ENCODE assay signal across 9 cellular contexts in the genomic region with DNA sequence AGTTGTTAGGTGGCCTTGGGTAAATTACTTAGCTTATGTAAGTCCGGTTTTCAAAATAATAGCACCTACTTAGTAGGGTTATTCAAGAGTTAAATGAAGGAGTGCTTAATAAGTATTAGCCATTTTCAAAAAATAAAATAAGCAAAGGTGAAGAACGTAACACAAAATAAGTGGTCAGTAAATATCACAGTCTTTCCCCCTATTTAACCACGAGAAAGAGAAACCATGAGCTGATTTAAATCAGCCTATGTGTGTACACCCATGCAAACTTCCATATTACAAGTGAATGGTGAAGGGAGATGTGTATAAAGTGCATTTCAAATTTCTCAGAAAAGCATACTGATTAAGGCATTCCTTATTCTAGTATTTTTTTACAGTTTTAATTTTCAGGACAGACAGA. TPM values are rescaled to one million over a fixed set of nuclear protein-coding genes. Genes with fewer than 3 reads are reported as not detected.
DNase-seq lines count a peak whose midpoint lies in the region; ATAC-seq, FAIRE-seq and TF ChIP-seq lines count a peak whose summit lies in the region.
"Had no signal": no experiment of that assay in that cellular context is flagged by ENCODE, and none has a peak within 500 bp of the region (broad histone marks: within the 10 kb centered on the region; RNA-seq: fewer than 3 reads in every experiment).

No MANE protein-coding gene starts in this region.

- peaks cover 68% of the 10 kb centered on the region for H3K4me1 ChIP-seq in GM23248 (ENCODE audit: insufficient read depth)
- peaks cover 44 to 45% of the 10 kb centered on the region in 2 donors for H3K4me1 ChIP-seq in naive thymus-derived CD4-positive, alpha-beta T cell (ENCODE audit: control insufficient read depth in 2 of 2, insufficient read depth in 2 of 2, low read length in 2 of 2)

- H3K4me3 ChIP-seq in GM23248 = 0 out of 2 replicates have a peak overlapping the region, but pooled peaks have one; percentile 2
- H3K4me3 ChIP-seq in naive thymus-derived CD4-positive, alpha-beta T cell (ENCODE audit: low read length) = peak overlapping the region; percentile 74

- no peak for ATAC-seq in CD4-positive, alpha-beta T cell (ENCODE audit: poor library complexity)
- ATAC-seq in naive thymus-derived CD4-positive, alpha-beta T cell = no peak
- no peak for ATAC-seq in HG02588 (IDR thresholded peaks at IDR 0.05; ENCODE audit: unreplicated experiment)
- ATAC-seq in GM18520 (IDR thresholded peaks at IDR 0.05; ENCODE audit: unreplicated experiment) = no peak

- H3K9me3 Mint-ChIP-seq in CD4-positive, alpha-beta T cell = no peaks in the 10 kb centered on the region
- H3K9me3 Mint-ChIP-seq in activated T-helper 1 cell treated with anti-CD3 and anti-CD28 coated beads, Interleukin-12 subunit alpha, Interleukin-12 subunit beta, Interleukin-2, Interleukin-4 antibody, amounts not matched to agents 30 ng/mL and 10 ng/mL and 1 ng/mL, durations not matched to agents 14 hours and 24 hours and 36 hours = peaks cover 3% of the 10 kb centered on the region
- H3K9me3 Mint-ChIP-seq in naive thymus-derived CD4-positive, alpha-beta T cell = peaks cover 0 to 5% (median 0%) of the 10 kb centered on the region in 11 donors

- H3K9me2 ChIP-seq in GM23248 (ENCODE audit: insufficient read depth) = no peaks in the 10 kb centered on the region

- H3K4me1 Mint-ChIP-seq in CD4-positive, alpha-beta T cell (ENCODE audit: low read depth) = peaks cover 62% of the 10 kb centered on the region
- peaks cover 59% of the 10 kb centered on the region for H3K4me1 Mint-ChIP-seq in activated T-helper 1 cell treated with anti-CD3 and anti-CD28 coated beads, Interleukin-12 subunit alpha, Interleukin-12 subunit beta, Interleukin-2, Interleukin-4 antibody, amounts not matched to agents 30 ng/mL and 10 ng/mL and 1 ng/mL, durations not matched to agents 14 hours and 24 hours and 36 hours (ENCODE audit: low read depth)
- peaks cover 47 to 69% (median 60%) of the 10 kb centered on the region in 7 donors for H3K4me1 Mint-ChIP-seq in naive thymus-derived CD4-positive, alpha-beta T cell

- WGBS in GM23248 (ENCODE audit: low coverage in 1 of 2, low lambda C conversion rate in 2 of 2, missing lambda C conversion rate in 2 of 2), 2 experiments = 84 to 90% methylated on average over 3 of the region's 3 CpGs

- peak overlapping the region; percentile 98 for H3K4me3 Mint-ChIP-seq in CD4-positive, alpha-beta T cell
- H3K4me3 Mint-ChIP-seq in activated T-helper 1 cell treated with anti-CD3 and anti-CD28 coated beads, Interleukin-12 subunit alpha, Interleukin-12 subunit beta, Interleukin-2, Interleukin-4 antibody, amounts not matched to agents 30 ng/mL and 10 ng/mL and 1 ng/mL, durations not matched to agents 14 hours and 24 hours and 36 hours = peak overlapping the region; percentile 89
- peak overlapping the region; percentile 87 to 100 (median 92) for H3K4me3 Mint-ChIP-seq in naive thymus-derived CD4-positive, alpha-beta T cell

- no peak for FAIRE-seq in D721Med (lab: Jason Lieb, UNC)

- peaks cover 63% of the 10 kb centered on the region for H3K36me3 Mint-ChIP-seq in CD4-positive, alpha-beta T cell (ENCODE audit: low read depth)
- H3K36me3 Mint-ChIP-seq in activated T-helper 1 cell treated with anti-CD3 and anti-CD28 coated beads, Interleukin-12 subunit alpha, Interleukin-12 subunit beta, Interleukin-2, Interleukin-4 antibody, amounts not matched to agents 30 ng/mL and 10 ng/mL and 1 ng/mL, durations not matched to agents 14 hours and 24 hours and 36 hours (ENCODE audit: low read depth) = peaks cover 53% of the 10 kb centered on the region
- peaks cover 0 to 62% (median 28%) of the 10 kb centered on the region in 5 donors for H3K36me3 Mint-ChIP-seq in naive thymus-derived CD4-positive, alpha-beta T cell

- TF ChIP-seq CTCF in CD4-positive, alpha-beta T cell (IDR thresholded peaks at IDR 0.05) = no peak
- TF ChIP-seq CTCF in D721Med (IDR thresholded peaks at IDR 0.05; ENCODE audit: insufficient read depth, missing control alignments) = no peak

- no peaks in the 10 kb centered on the region for H3K36me3 ChIP-seq in GM23248 (ENCODE audit: low read depth)
- peaks cover 0 to 6% (median 5%) of the 10 kb centered on the region in 3 experiments for H3K36me3 ChIP-seq in naive thymus-derived CD4-positive, alpha-beta T cell (ENCODE audit: control insufficient read depth in 2 of 3, insufficient read depth in 3 of 3, low read length in 3 of 3)

- CTCF ChIA-PET in CD4-positive, alpha-beta T cell (lab: Charles Lee) = interaction anchor here (0.7 to 15.8 kb wide), 5 partner anchors 8 to 132 kb away, joined by 3 to 243 read pairs (median 4); no protein-coding TSS in a partner anchor
- CTCF ChIA-PET in naive thymus-derived CD4-positive, alpha-beta T cell (lab: Charles Lee) = interaction anchor here (0.8 to 21.2 kb wide), 10 partner anchors 7 to 134 kb away, joined by 3 to 223 read pairs (median 4); no protein-coding TSS in a partner anchor
- CTCF ChIA-PET in HEK293T (lab: Yijun Ruan, JAX) = no interaction called here

- H3K27ac ChIP-seq in CD4-positive, alpha-beta T cell (ENCODE audit: low read depth, low read length) = peak overlapping the region; percentile 91
- H3K27ac ChIP-seq in GM23248 = peak overlapping the region; percentile 78
- peak overlapping the region; percentile 90 for H3K27ac ChIP-seq in naive thymus-derived CD4-positive, alpha-beta T cell (ENCODE audit: low read depth, low read length)

- H3K27me3 Mint-ChIP-seq in CD4-positive, alpha-beta T cell = no peaks in the 10 kb centered on the region
- no peaks in the 10 kb centered on the region for H3K27me3 Mint-ChIP-seq in activated T-helper 1 cell treated with anti-CD3 and anti-CD28 coated beads, Interleukin-12 subunit alpha, Interleukin-12 subunit beta, Interleukin-2, Interleukin-4 antibody, amounts not matched to agents 30 ng/mL and 10 ng/mL and 1 ng/mL, durations not matched to agents 14 hours and 24 hours and 36 hours (ENCODE audit: insufficient read depth)
- H3K27me3 Mint-ChIP-seq in naive thymus-derived CD4-positive, alpha-beta T cell = no peaks in the 10 kb centered on the region

- peak overlapping the region; percentile 95 for H3K27ac Mint-ChIP-seq in CD4-positive, alpha-beta T cell
- H3K27ac Mint-ChIP-seq in activated T-helper 1 cell treated with anti-CD3 and anti-CD28 coated beads, Interleukin-12 subunit alpha, Interleukin-12 subunit beta, Interleukin-2, Interleukin-4 antibody, amounts not matched to agents 30 ng/mL and 10 ng/mL and 1 ng/mL, durations not matched to agents 14 hours and 24 hours and 36 hours = peak overlapping the region; percentile 94
- peak overlapping the region; percentile 89 to 99 (median 96) for H3K27ac Mint-ChIP-seq in naive thymus-derived CD4-positive, alpha-beta T cell

- no peaks in the 10 kb centered on the region for H3K27me3 ChIP-seq in CD4-positive, alpha-beta T cell (ENCODE audit: control insufficient read depth, insufficient read depth, low read length)
- no peaks in the 10 kb centered on the region for H3K27me3 ChIP-seq in GM23248 (replicated peaks; ENCODE audit: insufficient read depth)
- no peaks in the 10 kb centered on the region for H3K27me3 ChIP-seq in naive thymus-derived CD4-positive, alpha-beta T cell (ENCODE audit: control insufficient read depth in 2 of 2, insufficient read depth in 2 of 2, low read length in 2 of 2)

- POLR2A ChIA-PET in CD4-positive, alpha-beta T cell (lab: Charles Lee) = interaction anchor here (0.6 to 6.2 kb wide), 17 partner anchors 7 to 133 kb away, joined by 3 to 106 read pairs (median 7); a partner anchor contains a TSS
- POLR2A ChIA-PET in naive thymus-derived CD4-positive, alpha-beta T cell (lab: Charles Lee) = interaction anchor here (0.6 to 22.6 kb wide), 12 partner anchors 4 to 1393 kb away, joined by 4 to 277 read pairs (median 8); a partner anchor contains a TSS
- POLR2A ChIA-PET in HEK293T (lab: Yijun Ruan, JAX) = no interaction called here

- no peak for DNase-seq in CD4-positive, alpha-beta T cell
- DNase-seq in GM23248 (no peak), HEK293T (ENCODE audit: extremely low spot score) (no peak), D721Med (ENCODE audit: insufficient read length, low spot score) (no peak)
- no peak for DNase-seq in activated T-helper 1 cell treated with anti-CD3 and anti-CD28 coated beads, Interleukin-12 subunit alpha, Interleukin-12 subunit beta, Interleukin-2, Interleukin-4 antibody, amounts not matched to agents 30 ng/mL and 10 ng/mL and 1 ng/mL, durations not matched to agents 14 hours and 24 hours and 36 hours (ENCODE audit: low spot score)
- DNase-seq in naive thymus-derived CD4-positive, alpha-beta T cell = peak in 1 of 9 donors; percentile 25
- DNase-seq: NCI-H187 treated with DMSO at 0.1 percent for 48 hours had no signal

- intact Hi-C loops in CD4-positive, alpha-beta T cell (cut with DNase I, micrococcal nuclease) = no loop called here
- intact Hi-C loops in activated T-helper 1 cell treated with anti-CD3 and anti-CD28 coated beads, Interleukin-12 subunit alpha, Interleukin-12 subunit beta, Interleukin-2, Interleukin-4 antibody, amounts not matched to agents 30 ng/mL and 10 ng/mL and 1 ng/mL, durations not matched to agents 14 hours and 24 hours and 36 hours (cut with micrococcal nuclease) = loop anchor here (5.0 to 10.0 kb wide), 2 partner anchors 242 to 1241 kb away; a partner anchor contains a TSS
- intact Hi-C loops in naive thymus-derived CD4-positive, alpha-beta T cell (cut with micrococcal nuclease) = loop anchor here (10.0 kb wide), 2 partner anchors 569 to 631 kb away; a partner anchor contains a TSS

- H2AFZ ChIP-seq in GM23248 = peak overlapping the region; percentile 28; the same call in 1 of the 2 replicates

- peaks cover 54% of the 10 kb centered on the region for H3F3A ChIP-seq in GM23248 (ENCODE audit: insufficient read depth)

- H3K9ac ChIP-seq in GM23248 = peak overlapping the region; percentile 28

- H3K79me2 ChIP-seq in GM23248 (ENCODE audit: insufficient read depth) = peaks cover 47% of the 10 kb centered on the region

- in situ Hi-C loops in GM23248 (cut with MboI) = no loop called here

- H3K9me3 ChIP-seq in CD4-positive, alpha-beta T cell (ENCODE audit: control insufficient read depth, low read length) = no peaks in the 10 kb centered on the region
- no peaks in the 10 kb centered on the region for H3K9me3 ChIP-seq in GM23248 (ENCODE audit: low read depth)
- no peaks in the 10 kb centered on the region for H3K9me3 ChIP-seq in naive thymus-derived CD4-positive, alpha-beta T cell (ENCODE audit: control insufficient read depth in 2 of 3, low read length in 3 of 3)

- no peaks in the 10 kb centered on the region for H4K20me1 ChIP-seq in GM23248 (ENCODE audit: insufficient read depth)

- peak overlapping the region; percentile 47 for H3K4me2 ChIP-seq in GM23248 (ENCODE audit: unreplicated experiment)

TF ChIP-seq in HEK293T, 16 proteins besides CTCF, POLR2A, EP300 and RAD21 (continues in another document):
- TF ChIP-seq SUZ12 (IDR thresholded peaks at IDR 0.05) = no peak

RNA-seq across cellular contexts. Expression of a gene that starts 2.2 kb away (rescaled TPM):
- total RNA-seq in CD4-positive, alpha-beta T cell = 100 to 1,000 TPM; 237 to 264 TPM
- 20.1 and 21.4 TPM in 2 replicates for total RNA-seq in GM23248 (2014; rRNA removed; shearing (Covaris generic))
- 47.8 and 50.3 TPM in 2 replicates for polyA plus RNA-seq in GM23248 (2016; fragmentation: Nextera tagmentation; extraction: Ambion mirVana)
- total RNA-seq in activated T-helper 1 cell treated with anti-CD3 and anti-CD28 coated beads, Interleukin-12 subunit alpha, Interleukin-12 subunit beta, Interleukin-2, Interleukin-4 antibody, amounts not matched to agents 30 ng/mL and 10 ng/mL and 1 ng/mL, durations not matched to agents 14 hours and 24 hours and 36 hours = 340 and 367 TPM in 2 replicates
- 100 to 1,000 TPM; 272 to 514 (median 397) TPM for total RNA-seq in naive thymus-derived CD4-positive, alpha-beta T cell
- polyA plus RNA-seq in naive thymus-derived CD4-positive, alpha-beta T cell = 100 to 1,000 TPM in 1 of 2 donors, 10 to 100 TPM in 1; 92.3 to 103 TPM

Comparison
In these comparisons a context has a peak if more than half of its experiments do, and no peak if none do; other contexts are left out.
1. RNA of a gene that starts 2.2 kb away (total RNA-seq): 272 to 514 TPM in naive thymus-derived CD4-positive, alpha-beta T cell, 340 to 367 TPM in activated T-helper 1 cell treated with anti-CD3 and anti-CD28 coated beads, Interleukin-12 subunit alpha, Interleukin-12 subunit beta, Interleukin-2, Interleukin-4 antibody, amounts not matched to agents 30 ng/mL and 10 ng/mL and 1 ng/mL, durations not matched to agents 14 hours and 24 hours and 36 hours and 237 to 264 TPM in CD4-positive, alpha-beta T cell; 20.1 to 21.4 TPM in GM23248; every median in the first group is over 10 times any median in the second.
2. intact Hi-C loops: an anchor here in activated T-helper 1 cell treated with anti-CD3 and anti-CD28 coated beads, Interleukin-12 subunit alpha, Interleukin-12 subunit beta, Interleukin-2, Interleukin-4 antibody, amounts not matched to agents 30 ng/mL and 10 ng/mL and 1 ng/mL, durations not matched to agents 14 hours and 24 hours and 36 hours (5.0 to 10.0 kb wide) and naive thymus-derived CD4-positive, alpha-beta T cell (10.0 kb wide); none called in CD4-positive, alpha-beta T cell.
3. Peak in every context shown above with its lines, with median percentiles within 50 percentile points of each other: H3K27ac ChIP-seq, H3K27ac Mint-ChIP-seq and H3K4me3 Mint-ChIP-seq.